In the genomic region with DNA sequence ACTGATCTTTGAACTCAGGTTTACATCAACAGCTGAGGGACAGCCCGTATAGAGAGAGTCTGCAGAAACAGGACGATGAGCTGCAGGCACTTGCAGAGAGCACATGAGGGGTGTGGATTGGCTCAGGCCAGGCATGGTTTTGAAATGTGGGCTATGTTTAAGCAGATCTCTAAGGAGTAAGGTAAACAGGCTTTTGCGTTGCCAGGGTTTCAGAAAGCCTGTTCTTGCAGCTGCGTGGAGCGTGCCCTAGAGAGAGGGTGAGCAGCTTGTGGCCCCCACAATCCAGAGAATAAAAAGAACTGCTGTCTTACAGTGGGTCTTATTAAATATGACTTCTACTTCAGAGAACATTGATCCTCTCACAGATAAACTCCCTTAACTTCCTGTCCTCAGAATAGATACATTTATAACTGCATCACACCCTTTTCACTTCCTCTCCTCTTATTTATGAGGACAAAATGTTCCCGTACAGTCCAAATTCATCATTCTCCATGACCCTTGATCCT, we compare ENCODE assay signal across 10 cellular contexts.
A peak's percentile ranks its signal among the peaks of the same experiment; 100 is the strongest.
DNase-seq lines count a peak whose midpoint lies in the region; ATAC-seq and TF ChIP-seq lines count a peak whose summit lies in the region.
"Had no signal": no experiment of that assay in that cellular context is flagged by ENCODE, and none has a peak within 500 bp of the region (broad histone marks: within the 10 kb centered on the region; RNA-seq: fewer than 3 reads in every experiment).

No MANE protein-coding gene starts in this region.

- CTCF ChIA-PET in activated CD4-positive, alpha-beta memory T cell treated with anti-CD3 and anti-CD28 coated beads for 36 hours (lab: Charles Lee): interaction anchor here (0.9 to 12.2 kb wide), 3 partner anchors 8 to 1173 kb away, joined by 6 to 105 read pairs (median 8); no protein-coding TSS in a partner anchor

- intact Hi-C loops in activated CD4-positive, alpha-beta memory T cell treated with anti-CD3 and anti-CD28 coated beads for 36 hours (cut with micrococcal nuclease): no loop called here
- intact Hi-C loops in sciatic nerve (cut with DNase I) (loop anchor here (10.0 kb wide), 1 partner anchor 1176 kb away; no protein-coding TSS in a partner anchor), vagina (cut with DNase I) (no loop called here)

- H3K27me3 ChIP-seq in vagina: no peaks in the 10 kb centered on the region

- peaks cover 6% of the 10 kb centered on the region for H3K36me3 Mint-ChIP-seq in activated CD4-positive, alpha-beta memory T cell treated with anti-CD3 and anti-CD28 coated beads for 36 hours

- no peak overlapping the region for H3K27ac ChIP-seq in vagina
- H3K27ac ChIP-seq: 22Rv1, KMS-11 had no signal

- peaks cover 10% of the 10 kb centered on the region for H3K9me3 Mint-ChIP-seq in activated CD4-positive, alpha-beta memory T cell treated with anti-CD3 and anti-CD28 coated beads for 36 hours

- DNase-seq in DMS53 (lab: John Stamatoyannopoulos, UW) (peak; percentile 75), DMS53 treated with DMSO at 0.1 percent for 48 hours (lab: John Stamatoyannopoulos, UW; ENCODE audit: unreplicated experiment) (no peak), sciatic nerve (ENCODE audit: low spot score) (no peak), NCI-H2227 (lab: John Stamatoyannopoulos, UW; ENCODE audit: unreplicated experiment) (no peak), vagina (ENCODE audit: extremely low spot score in 2 of 2) (no peak), putamen (ENCODE audit: low spot score) (no peak)
- no peak for DNase-seq in activated CD4-positive, alpha-beta memory T cell treated with anti-CD3 and anti-CD28 coated beads for 36 hours

- H3K36me3 ChIP-seq in vagina: no peaks in the 10 kb centered on the region

- H3K27me3 Mint-ChIP-seq in activated CD4-positive, alpha-beta memory T cell treated with anti-CD3 and anti-CD28 coated beads for 36 hours: no peaks in the 10 kb centered on the region

- peak overlapping the region; percentile 2 for H3K27ac Mint-ChIP-seq in activated CD4-positive, alpha-beta memory T cell treated with anti-CD3 and anti-CD28 coated beads for 36 hours

- peak; percentile 74 for ATAC-seq in HG02970 (IDR thresholded peaks at IDR 0.05; ENCODE audit: low FRiP score, unreplicated experiment)
- ATAC-seq in sciatic nerve: peak; percentile 68

- H3K4me3 ChIP-seq in vagina: no peak overlapping the region

- TF ChIP-seq CTCF in vagina (IDR thresholded peaks at IDR 0.05): no peak

- no peak for TF ChIP-seq POLR2A in vagina (IDR thresholded peaks at IDR 0.05)

- H3K4me1 ChIP-seq in vagina: no peaks in the 10 kb centered on the region

- H3K9me3 ChIP-seq in vagina: no peaks in the 10 kb centered on the region

- POLR2A ChIA-PET in activated CD4-positive, alpha-beta memory T cell treated with anti-CD3 and anti-CD28 coated beads for 36 hours (lab: Charles Lee): no interaction called here

- H3K4me3 Mint-ChIP-seq in activated CD4-positive, alpha-beta memory T cell treated with anti-CD3 and anti-CD28 coated beads for 36 hours: no peak overlapping the region

- H3K4me1 Mint-ChIP-seq in activated CD4-positive, alpha-beta memory T cell treated with anti-CD3 and anti-CD28 coated beads for 36 hours (ENCODE audit: low read depth): peaks cover 23% of the 10 kb centered on the region
